In genomic region chr1:57279909-57280666, GRCh38 we compare ENCODE assay signal across 19 cellular contexts.
DNase-seq lines count a peak whose midpoint lies in the region; ATAC-seq, FAIRE-seq and TF ChIP-seq lines count a peak whose summit lies in the region.
"Had no signal": no experiment of that assay in that cellular context is flagged by ENCODE, and none has a peak within 500 bp of the region (broad histone marks: within the 10 kb centered on the region; RNA-seq: fewer than 3 reads in every experiment).

No MANE protein-coding gene starts in this region.

- peaks cover 0 to 2% of the 10 kb centered on the region in 2 experiments; a peak in 1 of 4 replicates for H3K4me1 Mint-ChIP-seq in H9
- H3K4me1 Mint-ChIP-seq: stimulated activated naive CD8-positive, alpha-beta T cell treated with anti-CD3 and anti-CD28 coated beads, Interleukin-15, amount 100 ng/mL, for 72 hours had no signal

- no peaks in the 10 kb centered on the region for H3K79me1 ChIP-seq in H9 (ENCODE audit: insufficient read depth, low read depth, low read length, poor library complexity, severe bottlenecking)

- no peaks in the 10 kb centered on the region for H3K36me3 ChIP-seq in small intestine (ENCODE audit: control insufficient read depth in 2 of 2, insufficient read depth in 2 of 2, low read length in 2 of 2)
- H3K36me3 ChIP-seq: neutrophil, spleen had no signal

- no peak overlapping the region for H2BK12ac ChIP-seq in H9 (ENCODE audit: insufficient read length, low read depth, low read length)

- no peak overlapping the region for H3K9ac ChIP-seq in H9 (ENCODE audit: extremely low read depth, insufficient read length, low read length)

- H3K4me3 ChIP-seq in small intestine (ENCODE audit: low read depth in 1 of 2, low read length in 2 of 2) = no peak overlapping the region
- H3K4me3 ChIP-seq: spleen had no signal

- no peak overlapping the region for H2AFZ ChIP-seq in H9 (ENCODE audit: low read length)

- ATAC-seq in left lobe of liver = peak; percentile 64
- ATAC-seq in GM18861 (IDR thresholded peaks at IDR 0.05; ENCODE audit: unreplicated experiment) = no peak
- ATAC-seq: SK-N-SH treated with all-trans-retinoic acid at 6 μM for 48 hours; stimulated activated naive CD8-positive, alpha-beta T cell treated with anti-CD3 and anti-CD28 coated beads, Interleukin-15, amount 100 ng/mL, for 72 hours had no signal

- no peak overlapping the region for H3K14ac ChIP-seq in H9 (ENCODE audit: insufficient read depth, low read length)

- no peaks in the 10 kb centered on the region for H3K79me2 ChIP-seq in H9 (ENCODE audit: insufficient read depth, low read length)

- TF ChIP-seq CTCF in H9 (conservative IDR thresholded peaks at IDR 0.05) = no peak

- no peaks in the 10 kb centered on the region for H3K9me3 Mint-ChIP-seq in H9
- H3K9me3 Mint-ChIP-seq: activated CD4-positive, alpha-beta memory T cell treated with anti-CD3 and anti-CD28 coated beads for 36 hours; activated T-helper 2 cell treated with anti-CD3 and anti-CD28 coated beads, Interferon-gamma antibody, Interleukin-2, Interleukin-4, amounts not matched to agents 10 μg/mL and 5 μg/mL and 100 μg/mL, durations not matched to agents 14 hours and 24 hours and 36 hours; stimulated activated naive CD8-positive, alpha-beta T cell treated with anti-CD3 and anti-CD28 coated beads, Interleukin-15, amount 100 ng/mL, for 72 hours had no signal

- no peak overlapping the region for H2BK120ac ChIP-seq in H9 (ENCODE audit: low read depth, low read length, poor library complexity, severe bottlenecking)

- H3K4me3 Mint-ChIP-seq in H9 = no peak overlapping the region
- H3K4me3 Mint-ChIP-seq: activated CD4-positive, alpha-beta memory T cell treated with anti-CD3 and anti-CD28 coated beads for 36 hours; stimulated activated naive CD8-positive, alpha-beta T cell treated with anti-CD3 and anti-CD28 coated beads, Interleukin-15, amount 100 ng/mL, for 72 hours had no signal

- no peak overlapping the region for H3K23ac ChIP-seq in H9 (ENCODE audit: insufficient read length, low read depth, low read length)

- no peak overlapping the region for H3T11ph ChIP-seq in H9 (ENCODE audit: low read length)

- no peak overlapping the region for H2AK5ac ChIP-seq in H9 (ENCODE audit: insufficient read length, low read length)

- H4K5ac ChIP-seq in H9 (ENCODE audit: insufficient read length, low read depth, low read length) = no peak overlapping the region

- peak overlapping the region in 1 of 2 donors; percentile 65 for H3K27ac ChIP-seq in small intestine (ENCODE audit: low read depth in 1 of 2, low read length in 1 of 2)
- H3K27ac ChIP-seq in H9 (ENCODE audit: insufficient read length, low read depth, low read length) = no peak overlapping the region
- H3K27ac ChIP-seq: 22Rv1, neutrophil, spleen had no signal

- H3K9me3 ChIP-seq in small intestine (ENCODE audit: control insufficient read depth, low read depth) (no peaks in the 10 kb centered on the region), H9 (ENCODE audit: control insufficient read depth, low read depth, low read length) (no peaks in the 10 kb centered on the region)
- H3K9me3 ChIP-seq: neutrophil, spleen had no signal

- H4K20me1 ChIP-seq in H9 (ENCODE audit: control insufficient read depth, insufficient read depth, insufficient read length) = no peaks in the 10 kb centered on the region

- H2BK20ac ChIP-seq in H9 (ENCODE audit: low read depth, low read length, poor library complexity, severe bottlenecking) = no peak overlapping the region

- no peak overlapping the region for H3K4me2 ChIP-seq in H9 (ENCODE audit: insufficient read depth, insufficient read length, low read length)

- no peak overlapping the region for H3K4ac ChIP-seq in H9 (ENCODE audit: low read depth, low read length)

- no peaks in the 10 kb centered on the region for H3K23me2 ChIP-seq in H9 (ENCODE audit: insufficient read length, low read depth, low read length, poor library complexity, severe bottlenecking)

- H3K18ac ChIP-seq in H9 (ENCODE audit: insufficient read length, low read depth, low read length) = no peak overlapping the region

- H3K36me3 Mint-ChIP-seq in H9 (ENCODE audit: insufficient read depth in 1 of 3, low read depth in 3 of 3) = no peaks in the 10 kb centered on the region
- H3K36me3 Mint-ChIP-seq: activated CD4-positive, alpha-beta memory T cell treated with anti-CD3 and anti-CD28 coated beads for 36 hours had no signal

- H3K27ac Mint-ChIP-seq in H9 = no peak overlapping the region
- H3K27ac Mint-ChIP-seq: activated CD4-positive, alpha-beta memory T cell treated with anti-CD3 and anti-CD28 coated beads for 36 hours; activated T-helper 2 cell treated with anti-CD3 and anti-CD28 coated beads, Interferon-gamma antibody, Interleukin-2, Interleukin-4, amounts not matched to agents 10 μg/mL and 5 μg/mL and 100 μg/mL, durations not matched to agents 14 hours and 24 hours and 36 hours; stimulated activated naive CD8-positive, alpha-beta T cell treated with anti-CD3 and anti-CD28 coated beads, Interleukin-15, amount 100 ng/mL, for 72 hours had no signal

- WGBS in small intestine, 3 donors = 13 to 60% (median 38%) methylated on average over 3 of the region's 3 CpGs
- WGBS in H9 (ENCODE audit: extremely low coverage, insufficient read length, low lambda C conversion rate) = no CpG with 5 or more reads among the region's 3 CpGs

- DNase-seq in DMS153 (lab: John Stamatoyannopoulos, UW) (peak; percentile 35), DMS153 treated with DMSO at 0.1 percent for 48 hours (lab: John Stamatoyannopoulos, UW; ENCODE audit: unreplicated experiment) (no peak), astrocyte of the hippocampus (ENCODE audit: low read depth, low spot score) (peak; percentile 36), left lobe of liver (ENCODE audit: low spot score) (peak; percentile 82), small intestine (peak; percentile 97), H9 (no peak), NCI-H1105 (lab: John Stamatoyannopoulos, UW) (no peak)
- DNase-seq: activated CD4-positive, alpha-beta memory T cell treated with anti-CD3 and anti-CD28 coated beads for 36 hours; C1 segment of cervical spinal cord; GOT3; mesenchymal stem cell; spleen; stimulated activated naive CD8-positive, alpha-beta T cell treated with anti-CD3 and anti-CD28 coated beads, Interleukin-15, amount 100 ng/mL, for 72 hours had no signal

- H3K4me1 ChIP-seq in small intestine (ENCODE audit: control insufficient read depth in 2 of 2, insufficient read depth in 1 of 2, low read depth in 1 of 2, low read length in 1 of 2) = peaks cover 0 to 7% of the 10 kb centered on the region in 2 donors
- peaks cover 3% of the 10 kb centered on the region; the same call in 1 of the 2 replicates for H3K4me1 ChIP-seq in H9 (ENCODE audit: insufficient read depth, low read length)
- H3K4me1 ChIP-seq: spleen had no signal

- no peak overlapping the region for H3K56ac ChIP-seq in H9 (ENCODE audit: insufficient read length, low read depth, low read length)

- no peak overlapping the region for H2BK15ac ChIP-seq in H9 (ENCODE audit: low read depth, low read length)

- H2BK5ac ChIP-seq in H9 (ENCODE audit: insufficient read length, low read length) = no peak overlapping the region

- no peak overlapping the region for H4K91ac ChIP-seq in H9 (ENCODE audit: insufficient read length, low read depth, low read length)

- H3K27me3 Mint-ChIP-seq in H9 (ENCODE audit: low read depth) = no peaks in the 10 kb centered on the region
- H3K27me3 Mint-ChIP-seq: activated CD4-positive, alpha-beta memory T cell treated with anti-CD3 and anti-CD28 coated beads for 36 hours had no signal

- H4K8ac ChIP-seq in H9 (replicated peaks; ENCODE audit: insufficient read length, low read depth, low read length) = no peak overlapping the region

- no peak for FAIRE-seq in small intestine (lab: Jason Lieb, UNC)
- FAIRE-seq: HTR-8/SVneo had no signal

- H3K27me3 ChIP-seq in small intestine (ENCODE audit: control insufficient read depth in 2 of 2, insufficient read depth in 2 of 2, low read length in 2 of 2) (peaks cover 0 to 2% of the 10 kb centered on the region in 2 donors), H9 (ENCODE audit: insufficient read depth, low read length) (no peaks in the 10 kb centered on the region)
- H3K27me3 ChIP-seq: neutrophil, spleen had no signal

Comparison
In these comparisons a context has a peak if more than half of its experiments do, and no peak if none do; other contexts are left out.
1. DNase-seq: peak in DMS153 (single experiment), astrocyte of the hippocampus (single experiment), left lobe of liver (single experiment) and small intestine (single experiment); none in DMS153 treated with DMSO at 0.1 percent for 48 hours (single experiment), H9 (single experiment) and NCI-H1105 (single experiment).